In genomic region chr11:1906146-1906545, GRCh38 we compare ENCODE assay signal across 1 cellular context.
A peak's percentile ranks its signal among the peaks of the same experiment; 100 is the strongest.
TF ChIP-seq lines count a peak whose summit lies in the region.

No MANE protein-coding gene starts in this region.

TF ChIP-seq in endothelial cell of umbilical vein, 7 proteins besides CTCF, POLR2A, EP300 and RAD21:
- TF ChIP-seq GATA2 (IDR thresholded peaks at IDR 0.05; ENCODE audit: insufficient read depth, insufficient read length, low read depth, low read length) (no peak), JUN (IDR thresholded peaks at IDR 0.05; ENCODE audit: borderline replicate concordance, insufficient read depth, insufficient read length, low read depth) (peak; percentile 70), FOS (IDR thresholded peaks at IDR 0.05; ENCODE audit: borderline replicate concordance, insufficient read depth, low read length) (peak; percentile 18), MYC (IDR thresholded peaks at IDR 0.05; ENCODE audit: low read depth, low read length) (no peak), EZH2 (IDR thresholded peaks at IDR 0.05; ENCODE audit: borderline replicate concordance, low read depth, low read length, severe bottlenecking) (no peak), MAX (IDR thresholded peaks at IDR 0.05; ENCODE audit: insufficient read depth, insufficient read length) (no peak), POLR2AphosphoS5 (IDR thresholded peaks at IDR 0.05; ENCODE audit: insufficient read depth, low read depth, low read length) (peak; percentile 52)
TF ChIP-seq in endothelial cell of umbilical vein: peak in this region for 3.
